ENCODE assay signal across 17 cellular contexts in genomic region chr5:135069895-135070657, GRCh38. TPM values are rescaled to one million over a fixed set of nuclear protein-coding genes. Genes with fewer than 3 reads are reported as not detected.
"Had no signal": no experiment of that assay in that cellular context is flagged by ENCODE, and none has a peak within 500 bp of the region (broad histone marks: within the 10 kb centered on the region; RNA-seq: fewer than 3 reads in every experiment).

No MANE protein-coding gene starts in this region.

- H3K4me3 ChIP-seq: gastroesophageal sphincter, heart right ventricle, lung, ovary, thyroid gland had no signal

- H3K36me3 ChIP-seq: gastroesophageal sphincter, heart right ventricle, ovary, thyroid gland had no signal

- H3K4me1 ChIP-seq: gastroesophageal sphincter, heart right ventricle, thyroid gland had no signal

- H3K27ac ChIP-seq: gastroesophageal sphincter, heart right ventricle, ovary, thyroid gland had no signal

- H3K4me1 Mint-ChIP-seq: activated naive CD4-positive, alpha-beta T cell treated with anti-CD3 and anti-CD28 coated beads, Interleukin-2, amount 10 ng/mL, durations not matched to agents 7 days and 5 days; stimulated activated effector memory CD8-positive, alpha-beta T cell treated with anti-CD3 and anti-CD28 coated beads, Interleukin-12 subunit alpha, Interleukin-12 subunit beta, amount 100 ng/mL, for 72 hours had no signal

- H3K9me3 ChIP-seq: gastroesophageal sphincter, heart right ventricle, ovary, thyroid gland had no signal

- ATAC-seq: gastroesophageal sphincter; heart right ventricle; stimulated activated effector memory CD8-positive, alpha-beta T cell treated with anti-CD3 and anti-CD28 coated beads, Interleukin-12 subunit alpha, Interleukin-12 subunit beta, amount 100 ng/mL, for 72 hours had no signal

- H3K27ac Mint-ChIP-seq: activated naive CD4-positive, alpha-beta T cell treated with anti-CD3 and anti-CD28 coated beads, Interleukin-2, amount 10 ng/mL, durations not matched to agents 7 days and 5 days; stimulated activated effector memory CD8-positive, alpha-beta T cell treated with anti-CD3 and anti-CD28 coated beads, Interleukin-12 subunit alpha, Interleukin-12 subunit beta, amount 100 ng/mL, for 72 hours had no signal

- FAIRE-seq: astrocyte, endometrium, urothelium cell line had no signal

- DNase-seq: activated CD4-positive, alpha-beta T cell treated with anti-CD3 and anti-CD28 coated beads, Interleukin-2, amount 50 U/mL, for 4 hours; activated naive CD4-positive, alpha-beta T cell treated with anti-CD3 and anti-CD28 coated beads, Interleukin-2, amount 10 ng/mL, durations not matched to agents 7 days and 5 days; activated T-cell treated with anti-CD3 and anti-CD28 coated beads for 4 hours; heart right ventricle; midbrain; ovary; stimulated activated CD4-positive, alpha-beta T cell treated with anti-CD3 and anti-CD28 coated beads, Interleukin-12 subunit alpha, Interleukin-12 subunit beta, amount 100 ng/mL, for 4 hours; stimulated activated CD4-positive, alpha-beta T cell treated with anti-CD3 and anti-CD28 coated beads, Interleukin-2, amount 100 ng/mL, for 24 hours; T-helper 9 cell; thyroid gland had no signal

- H3K27me3 ChIP-seq: gastroesophageal sphincter, ovary, thyroid gland had no signal

- H3K36me3 Mint-ChIP-seq: activated naive CD4-positive, alpha-beta T cell treated with anti-CD3 and anti-CD28 coated beads, Interleukin-2, amount 10 ng/mL, durations not matched to agents 7 days and 5 days; stimulated activated effector memory CD8-positive, alpha-beta T cell treated with anti-CD3 and anti-CD28 coated beads, Interleukin-12 subunit alpha, Interleukin-12 subunit beta, amount 100 ng/mL, for 72 hours had no signal

- H3K9me3 Mint-ChIP-seq: activated naive CD4-positive, alpha-beta T cell treated with anti-CD3 and anti-CD28 coated beads, Interleukin-2, amount 10 ng/mL, durations not matched to agents 7 days and 5 days; stimulated activated effector memory CD8-positive, alpha-beta T cell treated with anti-CD3 and anti-CD28 coated beads, Interleukin-12 subunit alpha, Interleukin-12 subunit beta, amount 100 ng/mL, for 72 hours had no signal

- H3K4me3 Mint-ChIP-seq: activated naive CD4-positive, alpha-beta T cell treated with anti-CD3 and anti-CD28 coated beads, Interleukin-2, amount 10 ng/mL, durations not matched to agents 7 days and 5 days; stimulated activated effector memory CD8-positive, alpha-beta T cell treated with anti-CD3 and anti-CD28 coated beads, Interleukin-12 subunit alpha, Interleukin-12 subunit beta, amount 100 ng/mL, for 72 hours had no signal

RNA-seq across cellular contexts. Expression of gene PITX1, which starts 36.0 kb away (rescaled TPM):
- polyA plus RNA-seq: neural cell had no signal
